In genomic region chr14:60508707-60509437, GRCh38 we compare ENCODE assay signal across 12 cellular contexts. TPM values are rescaled to one million over a fixed set of nuclear protein-coding genes. Genes with fewer than 3 reads are reported as not detected.
DNase-seq lines count a peak whose midpoint lies in the region; TF ChIP-seq lines count a peak whose summit lies in the region.
"Had no signal": no experiment of that assay in that cellular context is flagged by ENCODE, and none has a peak within 500 bp of the region (broad histone marks: within the 10 kb centered on the region; RNA-seq: fewer than 3 reads in every experiment).

Gene SIX6 (plus strand): TSS chr14:60509146. CDS start chr14:60509399, 253 bp downstream.

- TF ChIP-seq CTCF in BE2C (IDR thresholded peaks at IDR 0.05; ENCODE audit: low read depth, low read length) = no peak

- H3K27me3 ChIP-seq in BE2C (peaks cover 100% of the 10 kb centered on the region), HUES48 (ENCODE audit: control insufficient read depth, insufficient read depth, low read length) (peaks cover 100% of the 10 kb centered on the region), mesenchymal stem cell (ENCODE audit: control insufficient read depth in 1 of 2, insufficient read depth in 1 of 2, low read length in 2 of 2) (peaks cover 87 to 100% of the 10 kb centered on the region in 2 experiments), SJCRH30 (no peaks in the 10 kb centered on the region)

- DNase-seq in BE2C (peak; percentile 25), mesenchymal stem cell (no peak), SIG-M5 (lab: John Stamatoyannopoulos, UW) (no peak), SJCRH30 (no peak), NCI-H226 (no peak), NOMO-1 (lab: John Stamatoyannopoulos, UW; ENCODE audit: unreplicated experiment in 2 of 2) (no peak)
- DNase-seq in activated CD4-positive, alpha-beta memory T cell treated with anti-CD3 and anti-CD28 coated beads, Interleukin-2, amount 10 ng/mL, durations not matched to agents 7 days and 5 days = no peak
- DNase-seq: colonic mucosa, natural killer cell, SHP77 had no signal

- no peak within 1 kb of the TSS for H3K4me3 Mint-ChIP-seq in activated CD4-positive, alpha-beta memory T cell treated with anti-CD3 and anti-CD28 coated beads, Interleukin-2, amount 10 ng/mL, durations not matched to agents 7 days and 5 days
- H3K4me3 Mint-ChIP-seq: natural killer cell had no signal

- WGBS in mesenchymal stem cell = under 1% methylated on average over 46 of the region's 55 CpGs

- peaks cover 2% of the 10 kb centered on the region; the same call in 1 of the 2 replicates for H3K9me3 ChIP-seq in BE2C
- no peaks in the 10 kb centered on the region for H3K9me3 ChIP-seq in HUES48 (ENCODE audit: control insufficient read depth, insufficient read depth, low read length)
- peaks cover 4% of the 10 kb centered on the region for H3K9me3 ChIP-seq in mesenchymal stem cell (ENCODE audit: control insufficient read depth, low read length)
- H3K9me3 ChIP-seq in SJCRH30 (replicated peaks) = no peaks in the 10 kb centered on the region
- H3K9me3 ChIP-seq: colonic mucosa, upper lobe of left lung had no signal

- no peak within 1 kb of the TSS for H4K91ac ChIP-seq in mesenchymal stem cell (ENCODE audit: low read length)

- H3K9ac ChIP-seq in HUES48 (ENCODE audit: low read depth, low read length) (no peak within 1 kb of the TSS), mesenchymal stem cell (ENCODE audit: low read length) (no peak within 1 kb of the TSS)

- H2BK120ac ChIP-seq in mesenchymal stem cell (ENCODE audit: low read depth, low read length) = no peak within 1 kb of the TSS

- peaks cover 8% of the 10 kb centered on the region for H3K4me1 Mint-ChIP-seq in activated CD4-positive, alpha-beta memory T cell treated with anti-CD3 and anti-CD28 coated beads, Interleukin-2, amount 10 ng/mL, durations not matched to agents 7 days and 5 days

- no peak within 1 kb of the TSS for H2AFZ ChIP-seq in mesenchymal stem cell (ENCODE audit: low read depth, low read length)

- no peaks in the 10 kb centered on the region for H3K9me3 Mint-ChIP-seq in activated CD4-positive, alpha-beta memory T cell treated with anti-CD3 and anti-CD28 coated beads, Interleukin-2, amount 10 ng/mL, durations not matched to agents 7 days and 5 days
- H3K9me3 Mint-ChIP-seq: natural killer cell had no signal

- H3K4me1 ChIP-seq in BE2C (no peaks in the 10 kb centered on the region), HUES48 (ENCODE audit: control insufficient read depth, insufficient read depth, low read length) (peaks cover 58% of the 10 kb centered on the region), mesenchymal stem cell (ENCODE audit: control insufficient read depth, insufficient read depth, low read depth, low read length) (peaks cover 27% of the 10 kb centered on the region), SJCRH30 (no peaks in the 10 kb centered on the region)
- H3K4me1 ChIP-seq: colonic mucosa had no signal

- no peak within 1 kb of the TSS for H3K14ac ChIP-seq in mesenchymal stem cell (ENCODE audit: low read length in 2 of 2)

- CTCF ChIA-PET in activated CD4-positive, alpha-beta memory T cell treated with anti-CD3 and anti-CD28 coated beads, Interleukin-2, amount 10 ng/mL, durations not matched to agents 7 days and 5 days (lab: Charles Lee) = no interaction called here

- peaks cover 85% of the 10 kb centered on the region for H3K27me3 Mint-ChIP-seq in activated CD4-positive, alpha-beta memory T cell treated with anti-CD3 and anti-CD28 coated beads, Interleukin-2, amount 10 ng/mL, durations not matched to agents 7 days and 5 days

- no peak within 1 kb of the TSS for H3K4ac ChIP-seq in mesenchymal stem cell (ENCODE audit: low read depth in 1 of 2, low read length in 2 of 2)

- H2BK12ac ChIP-seq in mesenchymal stem cell (ENCODE audit: low read length in 2 of 2) = no peak within 1 kb of the TSS

- no peaks in the 10 kb centered on the region for H3K36me3 ChIP-seq in BE2C
- no peaks in the 10 kb centered on the region for H3K36me3 ChIP-seq in HUES48 (ENCODE audit: control insufficient read depth, insufficient read depth, low read length)
- H3K36me3 ChIP-seq in mesenchymal stem cell (ENCODE audit: control insufficient read depth in 1 of 2, insufficient read depth in 2 of 2, low read depth in 1 of 2, low read length in 2 of 2) = no peaks in the 10 kb centered on the region
- H3K36me3 ChIP-seq in SJCRH30 = no peaks in the 10 kb centered on the region
- H3K36me3 ChIP-seq: colonic mucosa, upper lobe of left lung had no signal

- no peak within 1 kb of the TSS for H3K18ac ChIP-seq in mesenchymal stem cell (ENCODE audit: low read depth in 1 of 2, low read length in 2 of 2)

- H3K27ac ChIP-seq in HUES48 (ENCODE audit: low read depth, low read length) (no peak within 1 kb of the TSS), mesenchymal stem cell (ENCODE audit: low read length, poor library complexity, severe bottlenecking) (no peak within 1 kb of the TSS), SJCRH30 (no peak within 1 kb of the TSS)
- H3K27ac ChIP-seq: colonic mucosa, upper lobe of left lung had no signal

- POLR2A ChIA-PET in activated CD4-positive, alpha-beta memory T cell treated with anti-CD3 and anti-CD28 coated beads, Interleukin-2, amount 10 ng/mL, durations not matched to agents 7 days and 5 days (lab: Charles Lee) = no interaction called here

- H2BK5ac ChIP-seq in mesenchymal stem cell (ENCODE audit: low read depth, low read length, poor library complexity, severe bottlenecking) = no peak within 1 kb of the TSS

- H3K4me3 ChIP-seq in BE2C (ENCODE audit: low read depth, low read length) (peak within 1 kb of the TSS; percentile 11; the same call in 1 of the 2 replicates), HUES48 (ENCODE audit: low read depth, low read length) (peak within 1 kb of the TSS; percentile 53), mesenchymal stem cell (ENCODE audit: insufficient read depth in 1 of 2, low read depth in 1 of 2, low read length in 2 of 2) (no peak within 1 kb of the TSS), SJCRH30 (no peak within 1 kb of the TSS)
- H3K4me3 ChIP-seq: colonic mucosa had no signal

- H3K79me1 ChIP-seq in mesenchymal stem cell (replicated peaks; ENCODE audit: low read length, poor library complexity, severe bottlenecking) = no peaks in the 10 kb centered on the region

- H4K8ac ChIP-seq in mesenchymal stem cell (ENCODE audit: low read length) = no peak within 1 kb of the TSS

- no peak within 1 kb of the TSS for H3K23ac ChIP-seq in mesenchymal stem cell (ENCODE audit: low read length in 2 of 2)

- peak within 1 kb of the TSS; percentile 55 for H3K4me2 ChIP-seq in mesenchymal stem cell (ENCODE audit: low read length, poor library complexity, severe bottlenecking)

- H2AK5ac ChIP-seq in mesenchymal stem cell (ENCODE audit: low read length, severe bottlenecking) = no peak within 1 kb of the TSS

- peaks cover 12% of the 10 kb centered on the region for H3K36me3 Mint-ChIP-seq in activated CD4-positive, alpha-beta memory T cell treated with anti-CD3 and anti-CD28 coated beads, Interleukin-2, amount 10 ng/mL, durations not matched to agents 7 days and 5 days (ENCODE audit: low read depth)
- H3K36me3 Mint-ChIP-seq: natural killer cell had no signal

- no peak within 1 kb of the TSS for H2BK15ac ChIP-seq in mesenchymal stem cell (ENCODE audit: low read depth, poor library complexity, severe bottlenecking)

- H3K27ac Mint-ChIP-seq in activated CD4-positive, alpha-beta memory T cell treated with anti-CD3 and anti-CD28 coated beads, Interleukin-2, amount 10 ng/mL, durations not matched to agents 7 days and 5 days = peak within 1 kb of the TSS; percentile 42
- H3K27ac Mint-ChIP-seq: natural killer cell had no signal

RNA-seq across cellular contexts. Expression of gene SIX6, which starts in this region (rescaled TPM):
- polyA plus RNA-seq in BE2C (2012; ENCODE audit: insufficient read depth, insufficient read length, low read depth) = not detected
- total RNA-seq in activated CD4-positive, alpha-beta memory T cell treated with anti-CD3 and anti-CD28 coated beads, Interleukin-2, amount 10 ng/mL, durations not matched to agents 7 days and 5 days = not detected
- polyA plus RNA-seq in mesenchymal stem cell (2013, experiment 1 of 2) = not detected
- not detected for polyA plus RNA-seq in mesenchymal stem cell (2013, experiment 2 of 2)
- not detected in 2 replicates for total RNA-seq in SJCRH30 (2014; rRNA removed; shearing (Covaris generic))
- total RNA-seq: colonic mucosa, natural killer cell, upper lobe of left lung had no signal

Comparison
In these comparisons a context has a peak if more than half of its experiments do, and no peak if none do; other contexts are left out.
1. H3K4me3 ChIP-seq: peak in BE2C (single experiment) and HUES48 (single experiment); none in mesenchymal stem cell (0 of 2) and SJCRH30 (single experiment).